ENCODE assay signal across 1 cellular context in the genomic region with DNA sequence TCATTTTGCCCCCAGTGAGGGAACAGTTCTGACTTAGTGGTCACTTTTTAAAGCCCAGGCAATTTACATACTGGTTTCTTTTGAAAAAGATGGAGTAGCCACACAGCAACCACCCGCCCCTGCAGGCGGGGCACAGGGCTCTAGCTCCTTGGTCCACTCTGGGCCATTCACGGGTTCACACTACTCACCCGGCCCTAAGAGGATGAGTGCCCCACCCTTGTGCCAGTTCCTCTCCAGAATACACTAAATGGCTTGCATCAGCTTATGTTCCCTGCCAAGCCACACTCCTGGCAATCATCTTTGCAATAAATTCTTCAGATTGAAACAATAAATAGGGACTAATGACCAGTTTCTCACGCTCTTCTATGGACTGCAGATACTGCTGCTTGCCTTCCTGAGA.
TF ChIP-seq lines count a peak whose summit lies in the region.

No MANE protein-coding gene starts in this region.

TF ChIP-seq in HepG2, 621 proteins besides CTCF, POLR2A, EP300 and RAD21:
- TF ChIP-seq, protein P1, sequence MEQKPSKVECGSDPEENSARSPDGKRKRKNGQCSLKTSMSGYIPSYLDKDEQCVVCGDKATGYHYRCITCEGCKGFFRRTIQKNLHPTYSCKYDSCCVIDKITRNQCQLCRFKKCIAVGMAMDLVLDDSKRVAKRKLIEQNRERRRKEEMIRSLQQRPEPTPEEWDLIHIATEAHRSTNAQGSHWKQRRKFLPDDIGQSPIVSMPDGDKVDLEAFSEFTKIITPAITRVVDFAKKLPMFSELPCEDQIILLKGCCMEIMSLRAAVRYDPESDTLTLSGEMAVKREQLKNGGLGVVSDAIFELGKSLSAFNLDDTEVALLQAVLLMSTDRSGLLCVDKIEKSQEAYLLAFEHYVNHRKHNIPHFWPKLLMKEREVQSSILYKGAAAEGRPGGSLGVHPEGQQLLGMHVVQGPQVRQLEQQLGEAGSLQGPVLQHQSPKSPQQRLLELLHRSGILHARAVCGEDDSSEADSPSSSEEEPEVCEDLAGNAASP (CRISPR knock-in tag; IDR thresholded peaks at IDR 0.05; ENCODE audit: borderline replicate concordance): no peak
- no peak for TF ChIP-seq KAT7 (CRISPR knock-in tag; IDR thresholded peaks at IDR 0.05; ENCODE audit: borderline replicate concordance)
- TF ChIP-seq ZFYVE20 (CRISPR knock-in tag; IDR thresholded peaks at IDR 0.05; ENCODE audit: borderline replicate concordance, low read depth): no peak
- TF ChIP-seq, protein P2, sequence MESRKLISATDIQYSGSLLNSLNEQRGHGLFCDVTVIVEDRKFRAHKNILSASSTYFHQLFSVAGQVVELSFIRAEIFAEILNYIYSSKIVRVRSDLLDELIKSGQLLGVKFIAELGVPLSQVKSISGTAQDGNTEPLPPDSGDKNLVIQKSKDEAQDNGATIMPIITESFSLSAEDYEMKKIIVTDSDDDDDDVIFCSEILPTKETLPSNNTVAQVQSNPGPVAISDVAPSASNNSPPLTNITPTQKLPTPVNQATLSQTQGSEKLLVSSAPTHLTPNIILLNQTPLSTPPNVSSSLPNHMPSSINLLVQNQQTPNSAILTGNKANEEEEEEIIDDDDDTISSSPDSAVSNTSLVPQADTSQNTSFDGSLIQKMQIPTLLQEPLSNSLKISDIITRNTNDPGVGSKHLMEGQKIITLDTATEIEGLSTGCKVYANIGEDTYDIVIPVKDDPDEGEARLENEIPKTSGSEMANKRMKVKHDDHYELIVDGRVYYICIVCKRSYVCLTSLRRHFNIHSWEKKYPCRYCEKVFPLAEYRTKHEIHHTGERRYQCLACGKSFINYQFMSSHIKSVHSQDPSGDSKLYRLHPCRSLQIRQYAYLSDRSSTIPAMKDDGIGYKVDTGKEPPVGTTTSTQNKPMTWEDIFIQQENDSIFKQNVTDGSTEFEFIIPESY (CRISPR knock-in tag; IDR thresholded peaks at IDR 0.05): no peak
- TF ChIP-seq, protein P3, sequence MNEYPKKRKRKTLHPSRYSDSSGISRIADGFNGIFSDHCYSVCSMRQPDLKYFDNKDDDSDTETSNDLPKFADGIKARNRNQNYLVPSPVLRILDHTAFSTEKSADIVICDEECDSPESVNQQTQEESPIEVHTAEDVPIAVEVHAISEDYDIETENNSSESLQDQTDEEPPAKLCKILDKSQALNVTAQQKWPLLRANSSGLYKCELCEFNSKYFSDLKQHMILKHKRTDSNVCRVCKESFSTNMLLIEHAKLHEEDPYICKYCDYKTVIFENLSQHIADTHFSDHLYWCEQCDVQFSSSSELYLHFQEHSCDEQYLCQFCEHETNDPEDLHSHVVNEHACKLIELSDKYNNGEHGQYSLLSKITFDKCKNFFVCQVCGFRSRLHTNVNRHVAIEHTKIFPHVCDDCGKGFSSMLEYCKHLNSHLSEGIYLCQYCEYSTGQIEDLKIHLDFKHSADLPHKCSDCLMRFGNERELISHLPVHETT (CRISPR knock-in tag; conservative IDR thresholded peaks at IDR 0.05): no peak
- TF ChIP-seq ZNF556 (CRISPR knock-in tag; IDR thresholded peaks at IDR 0.05; ENCODE audit: borderline replicate concordance): no peak
- no peak for TF ChIP-seq ZNF256 (CRISPR knock-in tag; conservative IDR thresholded peaks at IDR 0.05)
- no peak for TF ChIP-seq NKX3-1 (CRISPR knock-in tag; IDR thresholded peaks at IDR 0.05)
- TF ChIP-seq RBM22 (optimal IDR thresholded peaks at IDR 0.05; ENCODE audit: low read length): no peak
- TF ChIP-seq, protein P4, sequence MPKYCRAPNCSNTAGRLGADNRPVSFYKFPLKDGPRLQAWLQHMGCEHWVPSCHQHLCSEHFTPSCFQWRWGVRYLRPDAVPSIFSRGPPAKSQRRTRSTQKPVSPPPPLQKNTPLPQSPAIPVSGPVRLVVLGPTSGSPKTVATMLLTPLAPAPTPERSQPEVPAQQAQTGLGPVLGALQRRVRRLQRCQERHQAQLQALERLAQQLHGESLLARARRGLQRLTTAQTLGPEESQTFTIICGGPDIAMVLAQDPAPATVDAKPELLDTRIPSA (CRISPR knock-in tag; IDR thresholded peaks at IDR 0.05; ENCODE audit: borderline replicate concordance): no peak
- TF ChIP-seq, protein P5, sequence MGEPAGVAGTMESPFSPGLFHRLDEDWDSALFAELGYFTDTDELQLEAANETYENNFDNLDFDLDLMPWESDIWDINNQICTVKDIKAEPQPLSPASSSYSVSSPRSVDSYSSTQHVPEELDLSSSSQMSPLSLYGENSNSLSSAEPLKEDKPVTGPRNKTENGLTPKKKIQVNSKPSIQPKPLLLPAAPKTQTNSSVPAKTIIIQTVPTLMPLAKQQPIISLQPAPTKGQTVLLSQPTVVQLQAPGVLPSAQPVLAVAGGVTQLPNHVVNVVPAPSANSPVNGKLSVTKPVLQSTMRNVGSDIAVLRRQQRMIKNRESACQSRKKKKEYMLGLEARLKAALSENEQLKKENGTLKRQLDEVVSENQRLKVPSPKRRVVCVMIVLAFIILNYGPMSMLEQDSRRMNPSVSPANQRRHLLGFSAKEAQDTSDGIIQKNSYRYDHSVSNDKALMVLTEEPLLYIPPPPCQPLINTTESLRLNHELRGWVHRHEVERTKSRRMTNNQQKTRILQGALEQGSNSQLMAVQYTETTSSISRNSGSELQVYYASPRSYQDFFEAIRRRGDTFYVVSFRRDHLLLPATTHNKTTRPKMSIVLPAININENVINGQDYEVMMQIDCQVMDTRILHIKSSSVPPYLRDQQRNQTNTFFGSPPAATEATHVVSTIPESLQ (CRISPR knock-in tag; conservative IDR thresholded peaks at IDR 0.05): no peak
- no peak for TF ChIP-seq TCF7L2 (IDR thresholded peaks at IDR 0.05; ENCODE audit: low read depth, low read length)
- TF ChIP-seq TBP (CRISPR knock-in tag; IDR thresholded peaks at IDR 0.05): no peak
- TF ChIP-seq, protein P6, sequence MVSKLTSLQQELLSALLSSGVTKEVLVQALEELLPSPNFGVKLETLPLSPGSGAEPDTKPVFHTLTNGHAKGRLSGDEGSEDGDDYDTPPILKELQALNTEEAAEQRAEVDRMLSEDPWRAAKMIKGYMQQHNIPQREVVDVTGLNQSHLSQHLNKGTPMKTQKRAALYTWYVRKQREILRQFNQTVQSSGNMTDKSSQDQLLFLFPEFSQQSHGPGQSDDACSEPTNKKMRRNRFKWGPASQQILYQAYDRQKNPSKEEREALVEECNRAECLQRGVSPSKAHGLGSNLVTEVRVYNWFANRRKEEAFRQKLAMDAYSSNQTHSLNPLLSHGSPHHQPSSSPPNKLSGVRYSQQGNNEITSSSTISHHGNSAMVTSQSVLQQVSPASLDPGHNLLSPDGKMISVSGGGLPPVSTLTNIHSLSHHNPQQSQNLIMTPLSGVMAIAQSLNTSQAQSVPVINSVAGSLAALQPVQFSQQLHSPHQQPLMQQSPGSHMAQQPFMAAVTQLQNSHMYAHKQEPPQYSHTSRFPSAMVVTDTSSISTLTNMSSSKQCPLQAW (CRISPR knock-in tag; IDR thresholded peaks at IDR 0.05): no peak
- no peak for TF ChIP-seq ZNF296 (CRISPR knock-in tag; conservative IDR thresholded peaks at IDR 0.05)
- no peak for TF ChIP-seq ZSCAN29 (CRISPR knock-in tag; conservative IDR thresholded peaks at IDR 0.05)
- TF ChIP-seq, protein P7, sequence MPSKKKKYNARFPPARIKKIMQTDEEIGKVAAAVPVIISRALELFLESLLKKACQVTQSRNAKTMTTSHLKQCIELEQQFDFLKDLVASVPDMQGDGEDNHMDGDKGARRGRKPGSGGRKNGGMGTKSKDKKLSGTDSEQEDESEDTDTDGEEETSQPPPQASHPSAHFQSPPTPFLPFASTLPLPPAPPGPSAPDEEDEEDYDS (CRISPR knock-in tag; IDR thresholded peaks at IDR 0.05): no peak
- TF ChIP-seq ZNF563 (CRISPR knock-in tag; IDR thresholded peaks at IDR 0.05): no peak
